Comparison of ENCODE assay signal across 25 cellular contexts in the genomic region with DNA sequence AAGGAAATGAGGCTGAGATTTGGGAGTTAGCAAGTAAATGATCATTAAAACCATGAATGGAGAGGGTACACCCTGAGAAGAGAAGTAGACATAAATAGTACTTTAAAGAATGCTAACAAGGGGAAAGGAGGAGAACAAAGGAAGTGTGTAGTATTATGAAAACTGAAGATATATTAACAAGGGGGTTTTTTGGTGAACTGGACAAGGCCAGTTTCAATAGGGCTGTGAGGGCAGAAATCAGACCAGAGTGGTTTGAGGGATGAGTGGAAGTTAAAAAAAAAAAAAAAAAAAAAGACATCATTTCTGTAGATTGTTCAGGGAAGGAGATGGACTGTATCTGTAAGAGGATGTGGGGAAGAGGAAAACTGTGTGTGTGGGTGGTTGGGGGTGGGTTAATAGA.
A peak's percentile ranks its signal among the peaks of the same experiment; 100 is the strongest.
DNase-seq lines count a peak whose midpoint lies in the region; ATAC-seq and TF ChIP-seq lines count a peak whose summit lies in the region.
"Had no signal": no experiment of that assay in that cellular context is flagged by ENCODE, and none has a peak within 500 bp of the region (broad histone marks: within the 10 kb centered on the region; RNA-seq: fewer than 3 reads in every experiment).

No MANE protein-coding gene starts in this region.

- H3K36me3 Mint-ChIP-seq in osteocyte (ENCODE audit: unreplicated experiment), result no peaks in the 10 kb centered on the region
- H3K36me3 Mint-ChIP-seq: CD8-positive, alpha-beta T cell had no signal

- H3K9me3 ChIP-seq in hepatocyte (ENCODE audit: low read depth), result no peaks in the 10 kb centered on the region
- H3K9me3 ChIP-seq: A549; BLaER1 treated with 17β-estradiol and CSF1 and Interleukin-3, amounts not matched to agents 10 nM and 100 nM; Caco-2 had no signal

- H3K4me3 ChIP-seq in hepatocyte, result no peak overlapping the region
- H3K4me3 ChIP-seq: A549; BLaER1 treated with 17β-estradiol and CSF1 and Interleukin-3, amounts not matched to agents 10 nM and 100 nM; GM12878 had no signal

- DNase-seq in hepatocyte (ENCODE audit: low spot score), result no peak
- no peak for DNase-seq in osteocyte (ENCODE audit: extremely low spot score, unreplicated experiment)
- no peak for DNase-seq in DMS 273 (lab: John Stamatoyannopoulos, UW; ENCODE audit: unreplicated experiment)
- no peak for DNase-seq in GM19238 (ENCODE audit: insufficient read length, low spot score)
- DNase-seq: AML-193; Caco-2; Calu3; CD4-positive, alpha-beta T cell; CD8-positive, alpha-beta T cell; DMS 273 treated with DMSO at 0.1 percent for 48 hours; DMS153; DMS53; DMS79; DND-41; EL; GDM1 had no signal

- no peak overlapping the region for H3K4me2 ChIP-seq in hepatocyte
- H3K4me2 ChIP-seq: A549 had no signal

- H3K27ac ChIP-seq in hepatocyte, result peak overlapping the region; percentile 19
- H3K27ac ChIP-seq: 22Rv1; A549; BLaER1 treated with 17β-estradiol and CSF1 and Interleukin-3, amounts not matched to agents 10 nM and 100 nM; C4-2B had no signal

- no peaks in the 10 kb centered on the region for H3K79me2 ChIP-seq in hepatocyte

- no peaks in the 10 kb centered on the region for H3K36me3 ChIP-seq in hepatocyte (replicated peaks; ENCODE audit: insufficient read depth, low read depth)
- H3K36me3 ChIP-seq: BLaER1 treated with 17β-estradiol and CSF1 and Interleukin-3, amounts not matched to agents 10 nM and 100 nM had no signal

- H3K27me3 ChIP-seq in hepatocyte, result no peaks in the 10 kb centered on the region
- H3K27me3 ChIP-seq: BLaER1 treated with 17β-estradiol and CSF1 and Interleukin-3, amounts not matched to agents 10 nM and 100 nM had no signal

- H3K4me1 ChIP-seq in hepatocyte (ENCODE audit: insufficient read depth), result no peaks in the 10 kb centered on the region

- no peak overlapping the region for H3K27ac Mint-ChIP-seq in osteocyte (ENCODE audit: unreplicated experiment)
- H3K27ac Mint-ChIP-seq: B cell; CD4-positive, alpha-beta T cell; CD8-positive, alpha-beta T cell had no signal

- peaks cover 8% of the 10 kb centered on the region for H3K9me3 Mint-ChIP-seq in osteocyte (ENCODE audit: unreplicated experiment)
- H3K9me3 Mint-ChIP-seq: CD4-positive, alpha-beta T cell; CD8-positive, alpha-beta T cell had no signal

- H4K20me1 ChIP-seq in hepatocyte (ENCODE audit: insufficient read depth, poor library complexity, severe bottlenecking), result no peaks in the 10 kb centered on the region
- H4K20me1 ChIP-seq: BLaER1 treated with 17β-estradiol and CSF1 and Interleukin-3, amounts not matched to agents 10 nM and 100 nM had no signal

- ATAC-seq in GM18870 (IDR thresholded peaks at IDR 0.05; ENCODE audit: unreplicated experiment) (peak; percentile 42), HG02588 (IDR thresholded peaks at IDR 0.05; ENCODE audit: unreplicated experiment) (peak; percentile 47), HG03457 (IDR thresholded peaks at IDR 0.05; ENCODE audit: unreplicated experiment) (peak; percentile 68)
- ATAC-seq: A549; CD8-positive, alpha-beta T cell; GM12878 had no signal

- TF ChIP-seq CTCF in hepatocyte (IDR thresholded peaks at IDR 0.05; ENCODE audit: poor library complexity) (no peak), osteocyte (IDR thresholded peaks at IDR 0.05) (no peak)

- no peaks in the 10 kb centered on the region for H3K9me2 ChIP-seq in hepatocyte (replicated peaks; ENCODE audit: insufficient read depth)

- H3K4me1 Mint-ChIP-seq in osteocyte (ENCODE audit: unreplicated experiment), result no peaks in the 10 kb centered on the region
- H3K4me1 Mint-ChIP-seq: B cell had no signal

- H3K27me3 Mint-ChIP-seq in osteocyte (ENCODE audit: unreplicated experiment), result no peaks in the 10 kb centered on the region
- H3K27me3 Mint-ChIP-seq: CD4-positive, alpha-beta T cell had no signal

- no peak overlapping the region for H3K4me3 Mint-ChIP-seq in osteocyte (ENCODE audit: unreplicated experiment)
- H3K4me3 Mint-ChIP-seq: B cell; CD4-positive, alpha-beta T cell; CD8-positive, alpha-beta T cell had no signal

- H2AFZ ChIP-seq in hepatocyte, result no peak overlapping the region
